ENCODE assay signal across 9 cellular contexts in the genomic region with DNA sequence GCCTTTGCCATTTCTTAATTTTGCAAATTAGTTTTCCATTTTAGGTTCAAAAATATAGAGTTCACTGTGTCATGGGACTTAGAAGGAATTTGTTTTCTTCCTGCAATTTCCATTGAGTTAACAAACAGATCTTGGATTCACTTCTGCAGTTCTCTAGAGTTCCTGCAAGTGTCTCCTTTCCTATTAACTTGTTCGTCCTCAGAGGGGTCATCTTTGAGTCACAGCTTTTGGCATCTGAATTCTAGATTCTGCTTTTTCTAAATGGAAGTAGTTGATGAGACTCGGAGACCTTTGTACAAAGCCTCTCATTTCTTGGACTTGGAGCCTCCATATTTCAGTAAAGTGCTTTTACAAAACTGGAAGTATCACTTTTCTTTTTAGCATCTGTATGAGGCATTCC.
DNase-seq lines count a peak whose midpoint lies in the region; ATAC-seq and TF ChIP-seq lines count a peak whose summit lies in the region.
"Had no signal": no experiment of that assay in that cellular context is flagged by ENCODE, and none has a peak within 500 bp of the region (broad histone marks: within the 10 kb centered on the region; RNA-seq: fewer than 3 reads in every experiment).

No MANE protein-coding gene starts in this region.

- no peak overlapping the region for H3K27ac ChIP-seq in esophagus squamous epithelium

- H3K36me3 ChIP-seq in esophagus squamous epithelium: no peaks in the 10 kb centered on the region

- H3K4me1 ChIP-seq in esophagus squamous epithelium: peaks cover 0 to 5% (median 0%) of the 10 kb centered on the region in 3 donors

- 45 to 61% methylated on average over 2 of the region's 2 CpGs for WGBS in esophagus squamous epithelium, 2 donors

- no peak for TF ChIP-seq POLR2A in esophagus squamous epithelium (IDR thresholded peaks at IDR 0.05)

- H3K9me3 ChIP-seq in esophagus squamous epithelium: no peaks in the 10 kb centered on the region

- H3K4me3 ChIP-seq in GM12865 (ENCODE audit: low read depth, low read length) (no peak overlapping the region), esophagus squamous epithelium (no peak overlapping the region)
- H3K4me3 ChIP-seq: skin epidermis had no signal

- TF ChIP-seq CTCF in GM12865 (IDR thresholded peaks at IDR 0.05; ENCODE audit: insufficient read depth, low read depth, low read length, missing control alignments): peak; percentile 3
- peak in 1 of 6 experiments; percentile 12 for TF ChIP-seq CTCF in esophagus squamous epithelium (IDR thresholded peaks at IDR 0.05)

- no peak for ATAC-seq in GM21737 (IDR thresholded peaks at IDR 0.05; ENCODE audit: unreplicated experiment)
- ATAC-seq: stimulated activated naive CD8-positive, alpha-beta T cell treated with anti-CD3 and anti-CD28 coated beads, Interleukin-15, amount 100 ng/mL, for 72 hours had no signal

- H3K27me3 ChIP-seq in esophagus squamous epithelium: no peaks in the 10 kb centered on the region

- intact Hi-C loops in esophagus squamous epithelium (cut with DNase I): loop anchor here (5.0 kb wide), 1 partner anchor 396 kb away; a partner anchor contains a TSS

- DNase-seq in GM12865 (ENCODE audit: low read depth) (no peak), NCI-H69 (lab: John Stamatoyannopoulos, UW) (peak; percentile 31), dedifferentiated amniotic fluid mesenchymal stem cell (ENCODE audit: extremely low spot score) (peak; percentile 54), non-pigmented ciliary epithelial cell (ENCODE audit: low read depth) (peak; percentile 31), 8988T (no peak), esophagus squamous epithelium (lab: John Stamatoyannopoulos, UW) (no peak)
- DNase-seq: stimulated activated naive CD8-positive, alpha-beta T cell treated with anti-CD3 and anti-CD28 coated beads, Interleukin-15, amount 100 ng/mL, for 72 hours had no signal

Comparison
In these comparisons a context has a peak if more than half of its experiments do, and no peak if none do; other contexts are left out.
1. DNase-seq: peak in NCI-H69 (single experiment), dedifferentiated amniotic fluid mesenchymal stem cell (single experiment) and non-pigmented ciliary epithelial cell (single experiment); none in GM12865 (single experiment), 8988T (single experiment) and esophagus squamous epithelium (single experiment).